ENCODE assay signal across 41 cellular contexts in the genomic region with DNA sequence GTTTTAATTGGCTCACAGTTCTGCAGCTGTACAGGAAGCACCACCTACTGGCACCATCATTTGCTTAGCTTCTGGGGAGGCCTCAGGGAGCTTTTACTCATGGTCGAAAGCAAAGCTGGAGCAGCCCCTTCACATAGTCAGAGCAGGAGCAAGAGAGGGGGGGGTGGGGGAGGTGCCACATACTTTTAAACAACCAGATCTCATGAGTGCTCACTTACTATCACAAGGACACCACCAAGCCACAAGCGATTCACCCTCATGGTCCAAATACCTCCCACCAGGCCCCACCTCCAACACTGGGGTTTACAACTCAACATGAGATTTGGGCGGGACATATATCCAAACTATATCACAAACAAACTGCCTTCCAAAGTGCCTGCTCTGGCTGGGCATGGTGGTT. TPM values are rescaled to one million over a fixed set of nuclear protein-coding genes. Genes with fewer than 3 reads are reported as not detected.
"Had no signal": no experiment of that assay in that cellular context is flagged by ENCODE, and none has a peak within 500 bp of the region (broad histone marks: within the 10 kb centered on the region; RNA-seq: fewer than 3 reads in every experiment).

No MANE protein-coding gene starts in this region.

- ATAC-seq: activated naive CD8-positive, alpha-beta T cell treated with anti-CD3 and anti-CD28 coated beads, Interleukin-2, amount 50 U/mL, for 24 hours; activated T-helper 17 cell treated with anti-CD3 and anti-CD28 coated beads, Interleukin-2, amount 50 U/mL, for 72 hours; body of pancreas had no signal

- H3K9me3 Mint-ChIP-seq: activated naive CD4-positive, alpha-beta T cell treated with anti-CD3 and anti-CD28 coated beads for 36 hours; activated naive CD4-positive, alpha-beta T cell treated with anti-CD3 and anti-CD28 coated beads, Interleukin-2, amount 10 ng/mL, durations not matched to agents 7 days and 5 days; activated naive CD4-positive, alpha-beta T cell treated with anti-CD3 and anti-CD28 coated beads, Interleukin-2, amount 50 U/mL, for 24 hours; activated naive CD4-positive, alpha-beta T cell treated with anti-CD3 and anti-CD28 coated beads, Interleukin-2, amount 50 U/mL, for 72 hours; activated naive CD8-positive, alpha-beta T cell treated with anti-CD3 and anti-CD28 coated beads for 36 hours; activated naive CD8-positive, alpha-beta T cell treated with anti-CD3 and anti-CD28 coated beads, Interleukin-2, amount 50 U/mL, for 24 hours; activated T-cell treated with anti-CD3 and anti-CD28 coated beads, Interleukin-2, amount 50 U/mL, for 24 hours; activated T-helper 1 cell treated with anti-CD3 and anti-CD28 coated beads, Interleukin-12 subunit alpha, Interleukin-12 subunit beta, Interleukin-2, Interleukin-4 antibody, amounts not matched to agents 30 ng/mL and 10 ng/mL and 1 ng/mL, durations not matched to agents 14 hours and 24 hours and 36 hours; activated T-helper 17 cell treated with anti-CD3 and anti-CD28 coated beads, Interleukin-2, amount 50 U/mL, for 72 hours; activated T-helper 2 cell treated with anti-CD3 and anti-CD28 coated beads, Interferon-gamma antibody, Interleukin-2, Interleukin-4, amounts not matched to agents 10 μg/mL and 5 μg/mL and 100 μg/mL, durations not matched to agents 14 hours and 24 hours and 36 hours; central memory CD8-positive, alpha-beta T cell had no signal

- H3K4me1 Mint-ChIP-seq: activated naive CD4-positive, alpha-beta T cell treated with anti-CD3 and anti-CD28 coated beads, Interleukin-2, amount 50 U/mL, for 24 hours; activated T-helper 17 cell treated with anti-CD3 and anti-CD28 coated beads, Interleukin-2, amount 50 U/mL, for 72 hours; brain; central memory CD8-positive, alpha-beta T cell had no signal

- H3K4me3 Mint-ChIP-seq: activated naive CD4-positive, alpha-beta T cell treated with anti-CD3 and anti-CD28 coated beads for 36 hours; activated naive CD4-positive, alpha-beta T cell treated with anti-CD3 and anti-CD28 coated beads, Interleukin-2, amount 10 ng/mL, durations not matched to agents 7 days and 5 days; activated naive CD4-positive, alpha-beta T cell treated with anti-CD3 and anti-CD28 coated beads, Interleukin-2, amount 50 U/mL, for 24 hours; activated naive CD8-positive, alpha-beta T cell; activated naive CD8-positive, alpha-beta T cell treated with anti-CD3 and anti-CD28 coated beads for 36 hours; activated naive CD8-positive, alpha-beta T cell treated with anti-CD3 and anti-CD28 coated beads, Interleukin-2, amount 10 ng/mL, durations not matched to agents 7 days and 5 days; activated naive CD8-positive, alpha-beta T cell treated with anti-CD3 and anti-CD28 coated beads, Interleukin-2, amount 50 U/mL, for 24 hours; activated T-cell treated with anti-CD3 and anti-CD28 coated beads, Interleukin-2, amount 50 U/mL, for 24 hours; activated T-helper 1 cell treated with anti-CD3 and anti-CD28 coated beads, Interleukin-12 subunit alpha, Interleukin-12 subunit beta, Interleukin-2, Interleukin-4 antibody, amounts not matched to agents 30 ng/mL and 10 ng/mL and 1 ng/mL, durations not matched to agents 14 hours and 24 hours and 36 hours; activated T-helper 17 cell treated with anti-CD3 and anti-CD28 coated beads, Interleukin-2, amount 50 U/mL, for 72 hours; brain; central memory CD8-positive, alpha-beta T cell had no signal

- H3K27me3 ChIP-seq: adrenal gland, ascending aorta, body of pancreas, brain microvascular endothelial cell, breast epithelium, cardiac muscle cell had no signal

- H3K27ac Mint-ChIP-seq: activated naive CD4-positive, alpha-beta T cell treated with anti-CD3 and anti-CD28 coated beads for 36 hours; activated naive CD4-positive, alpha-beta T cell treated with anti-CD3 and anti-CD28 coated beads, Interleukin-2, amount 10 ng/mL, durations not matched to agents 7 days and 5 days; activated naive CD4-positive, alpha-beta T cell treated with anti-CD3 and anti-CD28 coated beads, Interleukin-2, amount 50 U/mL, for 24 hours; activated naive CD4-positive, alpha-beta T cell treated with anti-CD3 and anti-CD28 coated beads, Interleukin-2, amount 50 U/mL, for 72 hours; activated naive CD8-positive, alpha-beta T cell; activated naive CD8-positive, alpha-beta T cell treated with anti-CD3 and anti-CD28 coated beads for 36 hours; activated naive CD8-positive, alpha-beta T cell treated with anti-CD3 and anti-CD28 coated beads, Interleukin-2, amount 10 ng/mL, durations not matched to agents 7 days and 5 days; activated naive CD8-positive, alpha-beta T cell treated with anti-CD3 and anti-CD28 coated beads, Interleukin-2, amount 50 U/mL, for 24 hours; activated T-cell treated with anti-CD3 and anti-CD28 coated beads, Interleukin-2, amount 50 U/mL, for 24 hours; activated T-helper 1 cell treated with anti-CD3 and anti-CD28 coated beads, Interleukin-12 subunit alpha, Interleukin-12 subunit beta, Interleukin-2, Interleukin-4 antibody, amounts not matched to agents 30 ng/mL and 10 ng/mL and 1 ng/mL, durations not matched to agents 14 hours and 24 hours and 36 hours; activated T-helper 17 cell treated with anti-CD3 and anti-CD28 coated beads, Interleukin-2, amount 50 U/mL, for 72 hours; activated T-helper 2 cell treated with anti-CD3 and anti-CD28 coated beads, Interferon-gamma antibody, Interleukin-2, Interleukin-4, amounts not matched to agents 10 μg/mL and 5 μg/mL and 100 μg/mL, durations not matched to agents 14 hours and 24 hours and 36 hours; brain had no signal

- H3K36me3 Mint-ChIP-seq: activated naive CD4-positive, alpha-beta T cell treated with anti-CD3 and anti-CD28 coated beads, Interleukin-2, amount 10 ng/mL, durations not matched to agents 7 days and 5 days; activated naive CD4-positive, alpha-beta T cell treated with anti-CD3 and anti-CD28 coated beads, Interleukin-2, amount 50 U/mL, for 24 hours; activated naive CD4-positive, alpha-beta T cell treated with anti-CD3 and anti-CD28 coated beads, Interleukin-2, amount 50 U/mL, for 72 hours; activated naive CD8-positive, alpha-beta T cell; activated naive CD8-positive, alpha-beta T cell treated with anti-CD3 and anti-CD28 coated beads for 36 hours; brain had no signal

- H3K4me3 ChIP-seq: adrenal gland, ascending aorta, body of pancreas, breast epithelium, cardiac muscle cell had no signal

- DNase-seq: activated effector memory CD4-positive, alpha-beta T cell treated with anti-CD3 and anti-CD28 coated beads, Interleukin-2, amount 50 U/mL, for 16 hours; activated effector memory CD4-positive, alpha-beta T cell treated with Interleukin-2 at 50 U/mL for 16 hours; activated gamma-delta T cell; activated gamma-delta T cell treated with Interleukin-2 at 50 U/mL for 16 hours; activated naive CD4-positive, alpha-beta T cell; activated naive CD4-positive, alpha-beta T cell treated with anti-CD3 and anti-CD28 coated beads for 36 hours; activated naive CD4-positive, alpha-beta T cell treated with anti-CD3 and anti-CD28 coated beads, Interleukin-2, amount 10 ng/mL, durations not matched to agents 7 days and 5 days; activated naive CD4-positive, alpha-beta T cell treated with anti-CD3 and anti-CD28 coated beads, Interleukin-2, amount 50 U/mL, for 16 hours; activated naive CD4-positive, alpha-beta T cell treated with Interleukin-2 at 50 U/mL for 16 hours; activated naive CD8-positive, alpha-beta T cell treated with anti-CD3 and anti-CD28 coated beads for 36 hours; activated naive CD8-positive, alpha-beta T cell treated with anti-CD3 and anti-CD28 coated beads, Interleukin-2, amount 10 ng/mL, durations not matched to agents 7 days and 5 days; activated naive CD8-positive, alpha-beta T cell treated with anti-CD3 and anti-CD28 coated beads, Interleukin-2, amount 50 U/mL, for 24 hours; activated T-cell treated with anti-CD3 and anti-CD28 coated beads for 4 hours; activated T-cell treated with anti-CD3 and anti-CD28 coated beads, Interleukin-2, amount 50 U/mL, for 1 hour; activated T-cell treated with anti-CD3 and anti-CD28 coated beads, Interleukin-2, amount 50 U/mL, for 24 hours; activated T-cell treated with anti-CD3 and anti-CD28 coated beads, Interleukin-2, amount 50 U/mL, for 48 hours; adrenal gland; amniotic stem cell; amygdala; anterior cingulate cortex; aorta; body of pancreas; brain microvascular endothelial cell; caudate nucleus; central memory CD4-positive, alpha-beta T cell; cerebellar nuclear complex had no signal

- H3K9me3 ChIP-seq: adrenal gland, ascending aorta, body of pancreas, breast epithelium had no signal

- H3K4me1 ChIP-seq: adrenal gland, ascending aorta, body of pancreas, breast epithelium had no signal

- H3K36me3 ChIP-seq: adrenal gland, ascending aorta, brain microvascular endothelial cell, breast epithelium, cardiac muscle cell had no signal

- H3K27ac ChIP-seq: adrenal gland, ascending aorta, body of pancreas, brain microvascular endothelial cell, breast epithelium, cardiac muscle cell had no signal

RNA-seq across cellular contexts. Expression of a gene that starts 31.7 kb away (rescaled TPM):
- total RNA-seq: activated naive CD4-positive, alpha-beta T cell treated with anti-CD3 and anti-CD28 coated beads for 36 hours; activated naive CD4-positive, alpha-beta T cell treated with anti-CD3 and anti-CD28 coated beads, Interleukin-2, amount 50 U/mL, for 72 hours; activated naive CD8-positive, alpha-beta T cell treated with anti-CD3 and anti-CD28 coated beads for 36 hours; activated naive CD8-positive, alpha-beta T cell treated with anti-CD3 and anti-CD28 coated beads, Interleukin-2, amount 10 ng/mL, durations not matched to agents 7 days and 5 days; activated T-helper 1 cell treated with anti-CD3 and anti-CD28 coated beads, Interleukin-12 subunit alpha, Interleukin-12 subunit beta, Interleukin-2, Interleukin-4 antibody, amounts not matched to agents 30 ng/mL and 10 ng/mL and 1 ng/mL, durations not matched to agents 14 hours and 24 hours and 36 hours; activated T-helper 17 cell treated with anti-CD3 and anti-CD28 coated beads, Interleukin-2, amount 50 U/mL, for 72 hours; aorta; ascending aorta; body of pancreas; breast epithelium; bronchial epithelial cell; cardiac muscle cell; cardiac septum; chondrocyte had no signal
- polyA plus RNA-seq: aorta, cardiac muscle cell had no signal

RNA-seq across cellular contexts. Expression of a gene that starts 35.4 kb away (rescaled TPM):
- total RNA-seq: activated naive CD4-positive, alpha-beta T cell treated with anti-CD3 and anti-CD28 coated beads for 36 hours; activated naive CD4-positive, alpha-beta T cell treated with anti-CD3 and anti-CD28 coated beads, Interleukin-2, amount 50 U/mL, for 72 hours; activated naive CD8-positive, alpha-beta T cell treated with anti-CD3 and anti-CD28 coated beads for 36 hours; activated naive CD8-positive, alpha-beta T cell treated with anti-CD3 and anti-CD28 coated beads, Interleukin-2, amount 10 ng/mL, durations not matched to agents 7 days and 5 days; activated T-helper 17 cell treated with anti-CD3 and anti-CD28 coated beads, Interleukin-2, amount 50 U/mL, for 72 hours; adrenal gland; aorta; ascending aorta; breast epithelium; bronchial epithelial cell; cardiac muscle cell; cardiac septum; chondrocyte had no signal
- polyA plus RNA-seq: adipose tissue, adrenal gland, aorta, cardiac muscle cell had no signal
